8 cellular contexts compared by ENCODE assay signal in the genomic region with DNA sequence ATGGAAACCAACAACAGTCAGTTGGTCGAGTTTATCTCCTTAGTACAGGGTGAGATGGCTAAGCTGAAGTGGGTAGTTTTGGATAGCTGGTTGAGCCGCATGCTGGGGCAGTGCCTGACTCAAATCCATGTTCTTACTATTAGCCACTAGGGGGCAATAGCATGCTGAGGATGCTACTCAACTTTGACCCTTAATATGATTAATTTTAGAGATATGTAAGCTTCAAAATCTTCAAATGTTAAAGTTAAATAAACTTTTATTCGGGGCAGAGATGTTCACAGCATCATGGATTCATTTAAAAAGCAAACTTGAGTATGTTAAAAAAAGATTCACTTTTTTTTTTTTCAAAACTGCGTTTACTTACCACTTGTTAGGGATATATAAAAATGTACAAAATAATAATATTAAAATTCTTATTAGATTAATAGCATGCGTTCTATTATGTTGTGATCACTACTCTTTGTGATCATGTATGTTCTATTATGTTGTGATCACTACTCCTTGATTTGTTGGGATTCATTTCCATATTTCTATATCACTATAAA. TPM values are rescaled to one million over a fixed set of nuclear protein-coding genes. Genes with fewer than 3 reads are reported as not detected.
DNase-seq lines count a peak whose midpoint lies in the region; ATAC-seq, FAIRE-seq and TF ChIP-seq lines count a peak whose summit lies in the region.

No MANE protein-coding gene starts in this region.

- H3K9ac ChIP-seq in OCI-LY3 (ENCODE audit: low read length): no peak overlapping the region
- no peak overlapping the region for H3K9ac ChIP-seq in GM12878 (ENCODE audit: control insufficient read depth, insufficient read depth, low read length)

- no peak overlapping the region for H2AFZ ChIP-seq in OCI-LY3 (ENCODE audit: low read depth, low read length)
- no peak overlapping the region for H2AFZ ChIP-seq in GM12878 (ENCODE audit: control insufficient read depth, low read depth, low read length)

- TF ChIP-seq POLR2A in GM12878 (IDR thresholded peaks at IDR 0.05; ENCODE audit: low read depth, low read length): no peak

- SMC1A ChIA-PET in GM12878 (lab: Charles Lee; ENCODE audit: uncharacterized antibody, unreplicated experiment): interaction anchor here (0.6 to 3.9 kb wide), 22 partner anchors 15 to 389 kb away, joined by 3 to 35 read pairs (median 4); partner anchors contain the start of gene ISCA1

- H3K79me2 ChIP-seq in OCI-LY3 (ENCODE audit: low read length) (no peaks in the 10 kb centered on the region), GM12878 (ENCODE audit: control insufficient read depth, insufficient read depth, low read length) (no peaks in the 10 kb centered on the region)

- RAD21 ChIA-PET in GM12878 (lab: Charles Lee; ENCODE audit: unreplicated experiment): interaction anchor here (0.6 to 4.7 kb wide), 19 partner anchors 11 to 383 kb away, joined by 3 to 31 read pairs (median 3); no protein-coding TSS in a partner anchor

- no peaks in the 10 kb centered on the region for H3K4me1 Mint-ChIP-seq in CD8-positive, alpha-beta T cell (ENCODE audit: low read depth)

- no TSS peak for BruUV-seq in GM12878 (replicated peaks; lab: Mats Ljungman, UMichigan)

- CTCF ChIA-PET in CD8-positive, alpha-beta T cell (lab: Charles Lee): interaction anchor here (0.6 to 2.0 kb wide), 19 partner anchors 10 to 1422 kb away, joined by 3 to 7 read pairs (median 4); no protein-coding TSS in a partner anchor
- CTCF ChIA-PET in GM12878 (lab: Yijun Ruan, JAX): interaction anchor here (0.5 to 4.8 kb wide), 44 partner anchors 9 to 1324 kb away, joined by 3 to 49 read pairs (median 4); partner anchors contain the start of gene ISCA1

- H3K4me1 ChIP-seq in CD8-positive, alpha-beta T cell (ENCODE audit: insufficient read depth, low read length): no peaks in the 10 kb centered on the region
- H3K4me1 ChIP-seq in OCI-LY3 (ENCODE audit: low read length): peaks cover 12% of the 10 kb centered on the region
- H3K4me1 ChIP-seq in GM12878 (ENCODE audit: control insufficient read depth, insufficient read depth, low read length): no peaks in the 10 kb centered on the region; the same call in 1 of the 2 replicates

- no peak for TF ChIP-seq EP300 in GM12878 (IDR thresholded peaks at IDR 0.05; ENCODE audit: borderline replicate concordance in 1 of 2, control insufficient read depth in 1 of 2, low read depth in 2 of 2, low read length in 2 of 2)

- peak; percentile 77 for TF ChIP-seq RAD21 in GM12878 (IDR thresholded peaks at IDR 0.05; ENCODE audit: insufficient read depth, low read depth, low read length)

- no peak overlapping the region for H3K4me2 ChIP-seq in OCI-LY3 (ENCODE audit: low read length)
- no peak overlapping the region for H3K4me2 ChIP-seq in GM12878 (ENCODE audit: control insufficient read depth, insufficient read depth)

- H4K20me1 ChIP-seq in OCI-LY3 (ENCODE audit: insufficient read depth, low read length): 0 out of 2 replicates have a peak, but pooled peaks cover 3% of the 10 kb centered on the region
- H4K20me1 ChIP-seq in GM12878 (ENCODE audit: control insufficient read depth, insufficient read depth): no peaks in the 10 kb centered on the region

- in situ Hi-C loops in GM12878 (cut with MboI): no loop called here

- peak; percentile 81 for TF ChIP-seq CTCF in CD8-positive, alpha-beta T cell (IDR thresholded peaks at IDR 0.05)
- TF ChIP-seq CTCF in OCI-LY3 (IDR thresholded peaks at IDR 0.05; ENCODE audit: low read depth, low read length) (peak; percentile 79), GM12878 (IDR thresholded peaks at IDR 0.05 in 2 of 3, conservative IDR thresholded peaks at IDR 0.05 in 1 of 3; ENCODE audit: control insufficient read depth in 2 of 3, extremely low read depth in 1 of 3, insufficient read depth in 1 of 3, low read depth in 3 of 3, low read length in 3 of 3) (peak; percentile 78 to 84 (median 80))

- POLR2A ChIA-PET in CD8-positive, alpha-beta T cell (lab: Charles Lee): interaction anchor here (0.7 kb wide), 1 partner anchor 1479 kb away, joined by 6 read pairs; no protein-coding TSS in a partner anchor
- POLR2A ChIA-PET in GM12878 (lab: Charles Lee): interaction anchor here (0.5 kb wide), 1 partner anchor 149 kb away, joined by 4 read pairs; no protein-coding TSS in a partner anchor

- no peak overlapping the region for H3K4me3 ChIP-seq in CD8-positive, alpha-beta T cell (ENCODE audit: low read depth, low read length)
- H3K4me3 ChIP-seq in OCI-LY3 (ENCODE audit: low read length) (no peak overlapping the region), GM12878 (no peak overlapping the region)

- H3K36me3 Mint-ChIP-seq in CD8-positive, alpha-beta T cell: no peaks in the 10 kb centered on the region

- no peaks in the 10 kb centered on the region for H3K9me3 ChIP-seq in CD8-positive, alpha-beta T cell (ENCODE audit: low read length)
- H3K9me3 ChIP-seq in OCI-LY3 (ENCODE audit: insufficient read depth, low read length) (no peaks in the 10 kb centered on the region), GM12878 (replicated peaks; ENCODE audit: control insufficient read depth, insufficient read depth, low read length) (no peaks in the 10 kb centered on the region)

- no peak overlapping the region for H3K27ac ChIP-seq in CD8-positive, alpha-beta T cell (ENCODE audit: low read depth, low read length)
- H3K27ac ChIP-seq in OCI-LY3 (ENCODE audit: low read length) (no peak overlapping the region), GM12878 (ENCODE audit: control insufficient read depth, insufficient read depth) (no peak overlapping the region)

- DNase-seq in CD8-positive, alpha-beta T cell: peak in 2 of 7 experiments; percentile 17 to 18
- peak; percentile 20 for DNase-seq in GM12878 (ENCODE audit: low read depth, low spot score)
- DNase-seq in inferior parietal cortex (ENCODE audit: extremely low spot score): peak; percentile 38
- peak; percentile 3 for DNase-seq in stimulated activated CD4-positive, alpha-beta T cell treated with anti-CD3 and anti-CD28 coated beads, Interleukin-4, amount 100 ng/mL, for 1 hour

- ATAC-seq in CD8-positive, alpha-beta T cell: peak; percentile 46
- peak; percentile 76 for ATAC-seq in GM18868 (IDR thresholded peaks at IDR 0.05; ENCODE audit: unreplicated experiment)
- peak; percentile 72 for ATAC-seq in HG03469 (IDR thresholded peaks at IDR 0.05; ENCODE audit: unreplicated experiment)
- peak; percentile 94 for ATAC-seq in GM12878
- ATAC-seq in GM19463 (IDR thresholded peaks at IDR 0.05; ENCODE audit: unreplicated experiment): no peak

- FAIRE-seq in GM12878 (lab: Jason Lieb, UNC): peak; percentile 52

- no peaks in the 10 kb centered on the region for H3K36me3 ChIP-seq in CD8-positive, alpha-beta T cell (ENCODE audit: insufficient read depth, low read length)
- H3K36me3 ChIP-seq in OCI-LY3 (replicated peaks; ENCODE audit: low read depth, low read length) (no peaks in the 10 kb centered on the region), GM12878 (ENCODE audit: control insufficient read depth in 2 of 2, insufficient read depth in 2 of 2, low read length in 1 of 2) (no peaks in the 10 kb centered on the region)

- H3K27ac Mint-ChIP-seq in CD8-positive, alpha-beta T cell: no peak overlapping the region

- no peak overlapping the region for H3K4me3 Mint-ChIP-seq in CD8-positive, alpha-beta T cell

- no peaks in the 10 kb centered on the region for H3K27me3 ChIP-seq in CD8-positive, alpha-beta T cell (ENCODE audit: insufficient read depth, low read length)
- H3K27me3 ChIP-seq in OCI-LY3 (ENCODE audit: low read depth, low read length) (peaks cover 37% of the 10 kb centered on the region), GM12878 (replicated peaks in 1 of 2; ENCODE audit: control insufficient read depth in 2 of 2, insufficient read depth in 2 of 2, low read length in 1 of 2) (no peaks in the 10 kb centered on the region)

- peaks cover 2% of the 10 kb centered on the region for H3K27me3 Mint-ChIP-seq in CD8-positive, alpha-beta T cell (ENCODE audit: low read depth)

- H3K9me3 Mint-ChIP-seq in CD8-positive, alpha-beta T cell: no peaks in the 10 kb centered on the region

- 18% methylated on average over 5 of the region's 5 CpGs for WGBS in GM12878 (ENCODE audit: insufficient coverage, insufficient replicate concordance, low lambda C conversion rate, missing lambda C conversion rate)

- intact Hi-C loops in CD8-positive, alpha-beta T cell (cut with DNase I, micrococcal nuclease): loop anchor here in 1 of 2 experiments (1.0 kb wide), 1 partner anchor 1122 kb away; no protein-coding TSS in a partner anchor
- intact Hi-C loops in GM12878 (cut with micrococcal nuclease; ENCODE audit: unreplicated experiment): loop anchor here (2.0 to 5.0 kb wide), 4 partner anchors 44 to 385 kb away; partner anchors contain the start of gene TUT7

TF ChIP-seq in GM12878, 131 proteins besides CTCF, POLR2A, EP300 and RAD21 (continues in another document):
- TF ChIP-seq, protein P1, sequence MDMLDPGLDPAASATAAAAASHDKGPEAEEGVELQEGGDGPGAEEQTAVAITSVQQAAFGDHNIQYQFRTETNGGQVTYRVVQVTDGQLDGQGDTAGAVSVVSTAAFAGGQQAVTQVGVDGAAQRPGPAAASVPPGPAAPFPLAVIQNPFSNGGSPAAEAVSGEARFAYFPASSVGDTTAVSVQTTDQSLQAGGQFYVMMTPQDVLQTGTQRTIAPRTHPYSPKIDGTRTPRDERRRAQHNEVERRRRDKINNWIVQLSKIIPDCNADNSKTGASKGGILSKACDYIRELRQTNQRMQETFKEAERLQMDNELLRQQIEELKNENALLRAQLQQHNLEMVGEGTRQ (IDR thresholded peaks at IDR 0.05; ENCODE audit: borderline replicate concordance, low read depth, low read length): no peak
- no peak for TF ChIP-seq POLR2AphosphoS5 (IDR thresholded peaks at IDR 0.05; ENCODE audit: low read length)
- TF ChIP-seq NR2C1 (IDR thresholded peaks at IDR 0.05): peak; percentile 80
- no peak for TF ChIP-seq CHD4 (IDR thresholded peaks at IDR 0.05)

RNA-seq across cellular contexts. Expression of gene C9orf153, which starts 57.0 kb away (rescaled TPM):
- under 1 TPM; 0.54 to 0.58 TPM for total RNA-seq in CD8-positive, alpha-beta T cell
- total RNA-seq in GM12878 (2013; cell fraction: nucleolus; rRNA removed): 3.1 and 3.4 TPM in 2 replicates
- total RNA-seq in GM12878 (2014; rRNA removed) (0.06 TPM in 1 of 2 replicates, not detected in the other), GM12878 (2014; rRNA removed; fragmentation: Illumina TruSeq; extraction: Trizol) (0.18 and 0.22 TPM in 2 replicates), GM12878 (2021) (0.18 TPM in 1 of 2 replicates, not detected in the other)
- polyA plus RNA-seq in GM12878 (2011; ENCODE audit: low read depth): not detected
- polyA plus RNA-seq in GM12878 (2011; rRNA removed) (0.08 and 0.26 TPM in 2 replicates), GM12878 (2014; fragmentation: Illumina TruSeq; extraction: Trizol) (0.03 and 0.33 TPM in 2 replicates), GM12878 (2014; fragmentation: Nextera tagmentation; extraction: Ambion mirVana) (under 1 TPM; 0.09 to 0.23 TPM), GM12878 (2014; rRNA removed) (not detected in 2 replicates), GM12878 (2016; fragmentation: Nextera tagmentation; extraction: Ambion mirVana) (1 to 10 TPM in 1 of 2 experiments, under 1 TPM in 1; 0.43 to 1.2 TPM)
- polyA plus RNA-seq in GM12878 (2011; cell fraction: cytosol; rRNA removed): 0.03 and 0.04 TPM in 2 replicates
- 0.13 and 0.28 TPM in 2 replicates for polyA plus RNA-seq in GM12878 (2011; cell fraction: nucleus; rRNA removed)
- polyA plus RNA-seq in GM12878 (2012): 0.26 TPM in 1 of 2 replicates, not detected in the other
- polyA minus RNA-seq in GM12878 (2011; rRNA and poly(A)+ RNA removed): 0.77 and 1.3 TPM in 2 replicates
- not detected in 2 replicates for polyA minus RNA-seq in GM12878 (2011; cell fraction: cytosol; rRNA and poly(A)+ RNA removed)
- 0.60 and 1.4 TPM in 2 replicates for polyA minus RNA-seq in GM12878 (2011; cell fraction: nucleus; rRNA and poly(A)+ RNA removed)
